ENCODE assay signal across 10 cellular contexts in the genomic region with DNA sequence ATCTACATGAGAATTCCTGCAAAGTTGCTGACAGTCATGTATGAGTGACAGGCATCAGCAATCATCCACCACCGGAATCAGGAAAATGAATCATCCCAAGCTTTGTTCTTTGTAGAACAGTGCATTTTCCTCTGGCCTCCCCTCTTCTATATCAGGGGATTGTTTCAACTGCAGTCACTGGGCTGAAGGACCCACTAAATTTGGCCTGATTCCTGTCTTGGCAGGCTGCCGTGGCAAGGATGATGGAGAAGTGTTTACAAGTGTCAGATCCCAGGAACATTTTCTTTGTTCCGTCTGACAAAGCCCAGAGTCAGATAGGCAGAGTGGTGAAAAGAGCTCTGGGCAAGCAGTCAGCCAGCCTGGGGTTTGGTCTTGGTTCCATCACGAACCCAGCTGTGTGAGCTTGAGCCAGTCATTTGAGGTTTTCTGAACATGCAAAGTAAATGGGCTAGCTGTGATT.
DNase-seq lines count a peak whose midpoint lies in the region; ATAC-seq and TF ChIP-seq lines count a peak whose summit lies in the region.
"Had no signal": no experiment of that assay in that cellular context is flagged by ENCODE, and none has a peak within 500 bp of the region (broad histone marks: within the 10 kb centered on the region; RNA-seq: fewer than 3 reads in every experiment).

No MANE protein-coding gene starts in this region.

- H3K27ac Mint-ChIP-seq in chondrocyte (ENCODE audit: unreplicated experiment), result peak overlapping the region; percentile 53
- H3K27ac Mint-ChIP-seq: activated CD4-positive, alpha-beta T cell treated with anti-CD3 and anti-CD28 coated beads, Interleukin-2, amount 10 ng/mL, durations not matched to agents 7 days and 5 days had no signal

- no peak overlapping the region for H3K4me3 Mint-ChIP-seq in chondrocyte (ENCODE audit: unreplicated experiment)
- H3K4me3 Mint-ChIP-seq: activated CD4-positive, alpha-beta T cell treated with anti-CD3 and anti-CD28 coated beads, Interleukin-2, amount 10 ng/mL, durations not matched to agents 7 days and 5 days had no signal

- ATAC-seq in HG03045 (IDR thresholded peaks at IDR 0.05; ENCODE audit: unreplicated experiment), result no peak
- ATAC-seq in HG02571 (IDR thresholded peaks at IDR 0.05; ENCODE audit: unreplicated experiment), result no peak

- peaks cover 3% of the 10 kb centered on the region for H3K9me3 Mint-ChIP-seq in chondrocyte (ENCODE audit: low read depth)
- H3K9me3 Mint-ChIP-seq: activated CD4-positive, alpha-beta T cell treated with anti-CD3 and anti-CD28 coated beads, Interleukin-2, amount 10 ng/mL, durations not matched to agents 7 days and 5 days had no signal

- no peak for TF ChIP-seq CTCF in chondrocyte (IDR thresholded peaks at IDR 0.05)

- DNase-seq in AG20443 (ENCODE audit: low spot score), result peak; percentile 60
- peak; percentile 61 for DNase-seq in NCI-H2107 (lab: John Stamatoyannopoulos, UW)
- no peak for DNase-seq in chondrocyte (ENCODE audit: low spot score)
- DNase-seq in medulla oblongata (ENCODE audit: extremely low spot score), result peak; percentile 69
- DNase-seq in activated T-cell treated with anti-CD3 and anti-CD28 coated beads, Interleukin-2, amount 50 U/mL, for 1 hour, result no peak
- no peak for DNase-seq in NCI-H1694 treated with DMSO at 0.1 percent for 48 hours (lab: John Stamatoyannopoulos, UW)
- DNase-seq: activated CD4-positive, alpha-beta T cell treated with anti-CD3 and anti-CD28 coated beads, Interleukin-2, amount 10 ng/mL, durations not matched to agents 7 days and 5 days; AML-193 had no signal

- peaks cover 48% of the 10 kb centered on the region for H3K4me1 Mint-ChIP-seq in chondrocyte (ENCODE audit: low read depth)
- H3K4me1 Mint-ChIP-seq: activated CD4-positive, alpha-beta T cell treated with anti-CD3 and anti-CD28 coated beads, Interleukin-2, amount 10 ng/mL, durations not matched to agents 7 days and 5 days had no signal

- H3K36me3 Mint-ChIP-seq in chondrocyte (ENCODE audit: low read depth), result no peaks in the 10 kb centered on the region

- no peaks in the 10 kb centered on the region for H3K27me3 Mint-ChIP-seq in chondrocyte (ENCODE audit: low read depth)

Comparison
In these comparisons a context has a peak if more than half of its experiments do, and no peak if none do; other contexts are left out.
1. DNase-seq: peak in AG20443 (single experiment), NCI-H2107 (single experiment) and medulla oblongata (single experiment); none in chondrocyte (single experiment), activated T-cell treated with anti-CD3 and anti-CD28 coated beads, Interleukin-2, amount 50 U/mL, for 1 hour (single experiment) and NCI-H1694 treated with DMSO at 0.1 percent for 48 hours (single experiment).